ENCODE assay signal across 25 cellular contexts in the genomic region with DNA sequence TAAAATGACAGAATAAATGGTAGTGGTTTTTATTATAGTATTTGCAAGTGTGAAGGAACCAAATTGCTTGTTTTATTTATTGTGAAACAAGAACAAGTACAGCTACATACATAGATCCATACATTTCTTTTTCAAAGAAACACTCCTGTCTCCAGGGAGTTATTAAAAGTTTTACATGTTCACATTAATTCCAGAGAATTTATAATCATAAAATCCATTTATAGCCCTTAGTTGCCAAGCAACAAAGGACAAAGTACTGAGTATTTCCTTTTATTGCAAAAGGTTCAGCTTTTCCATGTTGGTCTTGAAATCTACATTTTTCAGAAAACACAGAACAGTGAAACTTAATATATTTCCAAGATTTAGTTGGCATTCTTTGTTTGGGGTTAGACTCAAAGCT. TPM values are rescaled to one million over a fixed set of nuclear protein-coding genes. Genes with fewer than 3 reads are reported as not detected.
"Had no signal": no experiment of that assay in that cellular context is flagged by ENCODE, and none has a peak within 500 bp of the region (broad histone marks: within the 10 kb centered on the region; RNA-seq: fewer than 3 reads in every experiment).

No MANE protein-coding gene starts in this region.

- H3K27ac Mint-ChIP-seq: effector memory CD8-positive, alpha-beta T cell; natural killer cell; stimulated activated effector memory CD8-positive, alpha-beta T cell treated with anti-CD3 and anti-CD28 coated beads, Interleukin-12 subunit alpha, Interleukin-12 subunit beta, amount 100 ng/mL, for 72 hours had no signal

- H3K9me3 Mint-ChIP-seq: effector memory CD8-positive, alpha-beta T cell; natural killer cell; neural crest cell; stimulated activated effector memory CD8-positive, alpha-beta T cell treated with anti-CD3 and anti-CD28 coated beads, Interleukin-12 subunit alpha, Interleukin-12 subunit beta, amount 100 ng/mL, for 72 hours had no signal

- H3K9me3 ChIP-seq: gastrocnemius medialis, left lung, prostate gland, right atrium auricular region, stomach, tibial artery, upper lobe of left lung had no signal

- H3K4me1 ChIP-seq: gastrocnemius medialis, prostate gland, right atrium auricular region had no signal

- H3K4me3 ChIP-seq: coronary artery, gastrocnemius medialis, left lung, prostate gland, right atrium auricular region, stomach, tibial artery, upper lobe of left lung had no signal

- H3K36me3 ChIP-seq: gastrocnemius medialis, left lung, prostate gland, right atrium auricular region, stomach, tibial artery, upper lobe of left lung had no signal

- H3K4me1 Mint-ChIP-seq: natural killer cell; stimulated activated effector memory CD8-positive, alpha-beta T cell treated with anti-CD3 and anti-CD28 coated beads, Interleukin-12 subunit alpha, Interleukin-12 subunit beta, amount 100 ng/mL, for 72 hours had no signal

- H3K27ac ChIP-seq: coronary artery, epithelial cell of prostate, gastrocnemius medialis, left lung, prostate gland, right atrium auricular region, stomach, tibial artery, upper lobe of left lung had no signal

- H3K27me3 ChIP-seq: gastrocnemius medialis, left lung, right atrium auricular region, stomach, tibial artery, upper lobe of left lung had no signal

- DNase-seq: central memory CD4-positive, alpha-beta T cell; dermis blood vessel endothelial cell; effector memory CD8-positive, alpha-beta T cell; foreskin fibroblast; gastrocnemius medialis; head of caudate nucleus; left cardiac atrium; left lung; natural killer cell; stimulated activated CD4-positive, alpha-beta T cell treated with anti-CD3 and anti-CD28 coated beads, Interleukin-2, amount 100 ng/mL, for 24 hours; stimulated activated CD4-positive, alpha-beta T cell treated with anti-CD3 and anti-CD28 coated beads, Interleukin-4, amount 100 ng/mL, for 24 hours; stimulated activated naive CD4-positive, alpha-beta T cell treated with Interleukin-2 at 50 U/mL for 16 hours; stomach; tibial artery; upper lobe of left lung had no signal

- H3K4me3 Mint-ChIP-seq: effector memory CD8-positive, alpha-beta T cell; natural killer cell; neural crest cell; stimulated activated effector memory CD8-positive, alpha-beta T cell treated with anti-CD3 and anti-CD28 coated beads, Interleukin-12 subunit alpha, Interleukin-12 subunit beta, amount 100 ng/mL, for 72 hours had no signal

- H3K36me3 Mint-ChIP-seq: natural killer cell; stimulated activated effector memory CD8-positive, alpha-beta T cell treated with anti-CD3 and anti-CD28 coated beads, Interleukin-12 subunit alpha, Interleukin-12 subunit beta, amount 100 ng/mL, for 72 hours had no signal

- FAIRE-seq: urothelium cell line had no signal

RNA-seq across cellular contexts. Expression of a gene that starts 9.5 kb away (rescaled TPM):
- total RNA-seq: esophagus mucosa, glomerular endothelial cell, natural killer cell, right atrium auricular region, sciatic nerve had no signal
